19 cellular contexts compared by ENCODE assay signal in genomic region chr3:197491923-197492664, GRCh38.
DNase-seq lines count a peak whose midpoint lies in the region; ATAC-seq, FAIRE-seq and TF ChIP-seq lines count a peak whose summit lies in the region.
"Had no signal": no experiment of that assay in that cellular context is flagged by ENCODE, and none has a peak within 500 bp of the region (broad histone marks: within the 10 kb centered on the region; RNA-seq: fewer than 3 reads in every experiment).

No MANE protein-coding gene starts in this region.

- H3K9me3 ChIP-seq in SJSA1 (replicated peaks) (no peaks in the 10 kb centered on the region), spleen (no peaks in the 10 kb centered on the region), adrenal gland (replicated peaks in 1 of 3) (no peaks in the 10 kb centered on the region)

- no peak for DNase-seq in SJSA1 (ENCODE audit: low read depth in 1 of 2, low spot score in 2 of 2)
- DNase-seq in bronchial epithelial cell (ENCODE audit: low read depth), result no peak
- peak; percentile 89 for DNase-seq in myocyte (ENCODE audit: low read depth)
- DNase-seq in spleen, result peak; percentile 52
- no peak for DNase-seq in activated naive CD4-positive, alpha-beta T cell (lab: John Stamatoyannopoulos, UW)
- DNase-seq in NCI-H2227 treated with DMSO at 0.1 percent for 48 hours (lab: John Stamatoyannopoulos, UW), result no peak
- DNase-seq in adrenal gland, result no peak
- DNase-seq: ACHN, AML-193, DND-41, H9, NCI-H1048, NCI-H1436, NCI-H1930, NCI-H510A, NCI-H774, SW 1271 had no signal

- H3K36me3 ChIP-seq in SJSA1, result no peaks in the 10 kb centered on the region
- H3K36me3 ChIP-seq in bronchial epithelial cell (ENCODE audit: control insufficient read depth, insufficient read depth, low read length), result no peaks in the 10 kb centered on the region
- no peaks in the 10 kb centered on the region for H3K36me3 ChIP-seq in spleen
- no peaks in the 10 kb centered on the region for H3K36me3 ChIP-seq in adrenal gland (replicated peaks in 1 of 2)

- intact Hi-C loops in spleen (cut with DNase I; ENCODE audit: low total_unique reads) (no loop called here), adrenal gland (cut with DNase I) (no loop called here)

- peak; percentile 64 for FAIRE-seq in bronchial epithelial cell (lab: Jason Lieb, UNC)

- H3K4me3 ChIP-seq in SJSA1, result no peak overlapping the region
- H3K4me3 ChIP-seq in bronchial epithelial cell (ENCODE audit: low read depth, low read length), result no peak overlapping the region
- no peak overlapping the region for H3K4me3 ChIP-seq in spleen
- no peak overlapping the region for H3K4me3 ChIP-seq in adrenal gland

- no peak for ATAC-seq in esophagus mucosa

- H3K27ac ChIP-seq in SJSA1, result peak overlapping the region; percentile 94
- H3K27ac ChIP-seq in spleen, result no peak overlapping the region
- H3K27ac ChIP-seq in adrenal gland, result no peak overlapping the region
- H3K27ac ChIP-seq: C4-2B had no signal

- TF ChIP-seq CTCF in bronchial epithelial cell (IDR thresholded peaks at IDR 0.05; ENCODE audit: insufficient read depth, low read length, severe bottlenecking) (no peak), spleen (IDR thresholded peaks at IDR 0.05 in 8 of 11, conservative IDR thresholded peaks at IDR 0.05 in 3 of 11) (no peak), adrenal gland (IDR thresholded peaks at IDR 0.05) (no peak)

- TF ChIP-seq POLR2A in spleen (IDR thresholded peaks at IDR 0.05) (no peak), adrenal gland (IDR thresholded peaks at IDR 0.05) (no peak)

- H3K27me3 ChIP-seq in SJSA1 (replicated peaks) (no peaks in the 10 kb centered on the region), bronchial epithelial cell (ENCODE audit: control insufficient read depth, insufficient read depth, low read length) (no peaks in the 10 kb centered on the region), spleen (replicated peaks in 1 of 7) (peaks cover 0 to 14% (median 0%) of the 10 kb centered on the region in 7 donors), adrenal gland (no peaks in the 10 kb centered on the region)

- peaks cover 98% of the 10 kb centered on the region for H3K4me1 ChIP-seq in SJSA1 (replicated peaks)
- H3K4me1 ChIP-seq in spleen, result no peaks in the 10 kb centered on the region
- H3K4me1 ChIP-seq in adrenal gland (replicated peaks in 1 of 2), result peaks cover 0 to 9% of the 10 kb centered on the region in 2 donors

- 85 to 91% (median 89%) methylated on average over 11 to 12 of the region's 12 CpGs for WGBS in spleen, 5 donors
- WGBS in adrenal gland, 4 donors, result 92 to 97% (median 95%) methylated on average over 12 of the region's 12 CpGs

Comparison
In these comparisons a context has a peak if more than half of its experiments do, and no peak if none do; other contexts are left out.
1. DNase-seq: peak in myocyte (single experiment) and spleen (single experiment); none in SJSA1 (0 of 2), bronchial epithelial cell (single experiment), activated naive CD4-positive, alpha-beta T cell (0 of 4), NCI-H2227 treated with DMSO at 0.1 percent for 48 hours (single experiment) and adrenal gland (0 of 7).